27 cellular contexts compared by ENCODE assay signal in the genomic region with DNA sequence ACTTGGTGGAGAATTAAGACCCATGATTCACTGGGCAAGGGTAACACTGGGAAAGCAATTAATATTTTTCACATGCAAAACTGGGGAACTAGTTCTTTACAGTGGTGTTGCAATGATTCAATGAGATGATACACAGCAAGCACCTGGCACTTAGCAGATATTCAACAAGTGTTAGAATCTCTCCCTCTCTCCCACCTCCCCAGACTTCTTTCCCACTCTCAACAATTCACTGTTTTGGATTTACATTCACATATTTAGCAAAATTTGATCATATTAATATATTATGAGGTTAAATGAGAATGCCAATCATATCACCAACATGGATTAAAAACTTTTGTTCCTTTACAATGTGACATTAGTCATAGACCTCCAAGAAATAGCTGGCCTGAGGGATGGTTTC.
"Had no signal": no experiment of that assay in that cellular context is flagged by ENCODE, and none has a peak within 500 bp of the region (broad histone marks: within the 10 kb centered on the region; RNA-seq: fewer than 3 reads in every experiment).

No MANE protein-coding gene starts in this region.

- H3K9me3 Mint-ChIP-seq: activated naive CD4-positive, alpha-beta T cell treated with anti-CD3 and anti-CD28 coated beads, Interleukin-2, amount 50 U/mL, for 72 hours; brain; WTC11 had no signal

- H3K27ac ChIP-seq: cardiac muscle cell, colonic mucosa, KMS-11, SK-N-MC had no signal

- H3K36me3 Mint-ChIP-seq: activated naive CD4-positive, alpha-beta T cell treated with anti-CD3 and anti-CD28 coated beads, Interleukin-2, amount 50 U/mL, for 72 hours; brain; WTC11 had no signal

- H3K27me3 ChIP-seq: cardiac muscle cell, colonic mucosa had no signal

- H3K9ac ChIP-seq: KMS-11 had no signal

- H3K4me3 ChIP-seq: cardiac muscle cell, colonic mucosa, MG63, SK-N-MC had no signal

- H3K27me3 Mint-ChIP-seq: brain had no signal

- H3K4me1 ChIP-seq: colonic mucosa had no signal

- H3K27ac Mint-ChIP-seq: activated CD8-positive, alpha-beta T cell treated with anti-CD3 and anti-CD28 coated beads, Interleukin-2, amount 10 ng/mL, durations not matched to agents 7 days and 5 days; brain; WTC11 had no signal

- DNase-seq: activated CD4-positive, alpha-beta T cell treated with anti-CD3 and anti-CD28 coated beads for 48 hours; activated CD4-positive, alpha-beta T cell treated with anti-CD3 and anti-CD28 coated beads, Interleukin-2, amount 50 U/mL, for 4 hours; activated CD4-positive, CD25-positive, alpha-beta regulatory T cell treated with anti-CD3 and anti-CD28 coated beads, Interleukin-2, amount 50 U/mL, for 72 hours; activated CD8-positive, alpha-beta memory T cell treated with anti-CD3 and anti-CD28 coated beads, Interleukin-2, amount 50 U/mL, for 48 hours; activated CD8-positive, alpha-beta T cell treated with anti-CD3 and anti-CD28 coated beads, Interleukin-2, amount 10 ng/mL, durations not matched to agents 7 days and 5 days; activated T-cell treated with anti-CD3 and anti-CD28 coated beads, Interleukin-2, amount 50 U/mL, for 1 hour; amygdala; colonic mucosa; MG63; NCI-H1092 treated with DMSO at 0.1 percent for 48 hours; NCI-H1417 treated with DMSO at 0.1 percent for 48 hours; NCI-H1694; NCI-H2029; NCI-H2107; NCI-H2171 treated with DMSO at 0.1 percent for 48 hours; NCI-H226; NCI-H526; NCI-H774; SIG-M5; SW 1271 had no signal

- H3K9me3 ChIP-seq: colonic mucosa, MG63 had no signal

- H3K4me3 Mint-ChIP-seq: activated CD8-positive, alpha-beta T cell treated with anti-CD3 and anti-CD28 coated beads, Interleukin-2, amount 10 ng/mL, durations not matched to agents 7 days and 5 days; brain; WTC11 had no signal

- ATAC-seq: PC-3, WTC11 had no signal

- H3K36me3 ChIP-seq: cardiac muscle cell, colonic mucosa, MG63 had no signal
